16 cellular contexts compared by ENCODE assay signal in genomic region chr11:70146309-70146708, GRCh38. TPM values are rescaled to one million over a fixed set of nuclear protein-coding genes. Genes with fewer than 3 reads are reported as not detected.
A peak's percentile ranks its signal among the peaks of the same experiment; 100 is the strongest.
DNase-seq lines count a peak whose midpoint lies in the region; ATAC-seq and TF ChIP-seq lines count a peak whose summit lies in the region.
"Had no signal": no experiment of that assay in that cellular context is flagged by ENCODE, and none has a peak within 500 bp of the region (broad histone marks: within the 10 kb centered on the region; RNA-seq: fewer than 3 reads in every experiment).

No MANE protein-coding gene starts in this region.

- H3K56ac ChIP-seq in mesendoderm (ENCODE audit: low read length) = peak overlapping the region; percentile 37

- in situ Hi-C loops in HAP-1 (cut with MboI; ENCODE audit: low sequenced_read_pairs) = no loop called here
- in situ Hi-C loops in SK-MEL-5 (cut with HindIII; ENCODE audit: low pct_unique_long_range_greater_than_20kb, low sequenced_read_pairs) = no loop called here

- no peak overlapping the region for H3K18ac ChIP-seq in mesendoderm (ENCODE audit: low read length)

- no peak overlapping the region for H2AK5ac ChIP-seq in mesendoderm (ENCODE audit: low read length)

- H3K36me3 ChIP-seq in HAP-1 (replicated peaks) = no peaks in the 10 kb centered on the region
- no peaks in the 10 kb centered on the region for H3K36me3 ChIP-seq in mesendoderm (ENCODE audit: control insufficient read depth, insufficient read depth, low read length)
- H3K36me3 ChIP-seq in adrenal gland (replicated peaks in 1 of 2) = no peaks in the 10 kb centered on the region
- H3K36me3 ChIP-seq: BE2C had no signal

- DNase-seq in HAP-1 (ENCODE audit: low spot score in 2 of 2) (peak; percentile 58 to 61), SK-MEL-5 (ENCODE audit: low read depth, low spot score) (peak; percentile 52), mesendoderm (no peak), DMS53 treated with DMSO at 0.1 percent for 48 hours (lab: John Stamatoyannopoulos, UW; ENCODE audit: unreplicated experiment) (no peak), adrenal gland (no peak)
- DNase-seq: ACHN; BE2C; CD4-positive, alpha-beta memory T cell; DMS153; DMS79 treated with DMSO at 0.1 percent for 48 hours; GF-D8; HCEC 1CT; IMR-90 had no signal

- intact Hi-C loops in adrenal gland (cut with DNase I) = no loop called here

- no peak overlapping the region for H2BK15ac ChIP-seq in mesendoderm (replicated peaks; ENCODE audit: low read depth)

- no peak overlapping the region for H2BK5ac ChIP-seq in mesendoderm (ENCODE audit: low read length)

- H3K23ac ChIP-seq in mesendoderm (ENCODE audit: low read length) = no peak overlapping the region

- H3K27me3 ChIP-seq in HAP-1 (ENCODE audit: low read depth) = no peaks in the 10 kb centered on the region
- H3K27me3 ChIP-seq in mesendoderm (ENCODE audit: insufficient read depth, low read length, poor library complexity) = no peaks in the 10 kb centered on the region
- H3K27me3 ChIP-seq in adrenal gland = peaks cover under 1% of the 10 kb centered on the region
- H3K27me3 ChIP-seq: BE2C had no signal

- H3K27ac ChIP-seq in mesendoderm (ENCODE audit: low read depth, low read length) = no peak overlapping the region
- no peak overlapping the region for H3K27ac ChIP-seq in adrenal gland
- H3K27ac ChIP-seq: HL-60 had no signal

- H3K4ac ChIP-seq in mesendoderm (ENCODE audit: low read depth, low read length) = no peak overlapping the region

- no peaks in the 10 kb centered on the region for H3K79me1 ChIP-seq in mesendoderm (ENCODE audit: low read length)

- H4K5ac ChIP-seq in mesendoderm (ENCODE audit: low read length) = no peak overlapping the region

- H3K4me3 ChIP-seq in HAP-1 = no peak overlapping the region
- H3K4me3 ChIP-seq in mesendoderm (ENCODE audit: low read length) = no peak overlapping the region
- H3K4me3 ChIP-seq in adrenal gland = no peak overlapping the region
- H3K4me3 ChIP-seq: K562 had no signal

- no peak overlapping the region for H3K9ac ChIP-seq in mesendoderm (ENCODE audit: low read length)

- no peak overlapping the region for H3K4me2 ChIP-seq in mesendoderm (ENCODE audit: low read length)

- no peak overlapping the region for H2BK120ac ChIP-seq in mesendoderm (ENCODE audit: low read depth, low read length)

- H3K9me3 ChIP-seq in HAP-1 = no peaks in the 10 kb centered on the region
- no peaks in the 10 kb centered on the region for H3K9me3 ChIP-seq in adrenal gland (replicated peaks in 1 of 3)
- H3K9me3 ChIP-seq: BE2C had no signal

- H3K4me1 ChIP-seq in HAP-1 (peaks cover 23% of the 10 kb centered on the region), mesendoderm (ENCODE audit: control insufficient read depth, low read depth, low read length) (peaks cover 4% of the 10 kb centered on the region), adrenal gland (replicated peaks in 1 of 2) (no peaks in the 10 kb centered on the region)

- TF ChIP-seq CTCF in adrenal gland (IDR thresholded peaks at IDR 0.05) = no peak

- no CpG with 5 or more reads among the region's 11 CpGs for WGBS in mesendoderm (ENCODE audit: extremely low coverage, insufficient coverage, low lambda C conversion rate)
- WGBS in adrenal gland, 4 donors = 54 to 74% (median 64%) methylated on average over 11 of the region's 11 CpGs

- ATAC-seq in GM21528 (IDR thresholded peaks at IDR 0.05; ENCODE audit: low FRiP score, unreplicated experiment) = no peak

- H4K8ac ChIP-seq in mesendoderm (ENCODE audit: low read depth, low read length) = no peak overlapping the region

- no peak for TF ChIP-seq POLR2A in adrenal gland (IDR thresholded peaks at IDR 0.05)

- H3K79me2 ChIP-seq in mesendoderm (ENCODE audit: control insufficient read depth, insufficient read depth, low read length) = no peaks in the 10 kb centered on the region

RNA-seq across cellular contexts. Expression of gene FADD, which starts 56.8 kb away (rescaled TPM):
- total RNA-seq in SK-MEL-5 (2014; rRNA removed; shearing (Covaris generic)) = 175 and 183 TPM in 2 replicates
- polyA plus RNA-seq in SK-MEL-5 (2015; cell fraction: cytosol; rRNA removed) = 107 and 110 TPM in 2 replicates
- 39.2 and 42.4 TPM in 2 replicates for polyA plus RNA-seq in SK-MEL-5 (2015; cell fraction: nucleus; rRNA removed)
- polyA plus RNA-seq in mesendoderm (2013, experiment 1 of 2) = 40.9 TPM
- 40.4 TPM for polyA plus RNA-seq in mesendoderm (2013, experiment 2 of 2)
- total RNA-seq in adrenal gland = 10 to 100 TPM; 15.7 to 37.9 (median 26.2) TPM
- polyA plus RNA-seq in adrenal gland = 10 to 100 TPM in 1 of 3 donors, 1 to 10 TPM in 2; 8.9 to 34.0 (median 9.2) TPM

Comparison
In these comparisons a context has a peak if more than half of its experiments do, and no peak if none do; other contexts are left out.
1. DNase-seq: peak in HAP-1 (2 of 2) and SK-MEL-5 (single experiment); none in mesendoderm (single experiment), DMS53 treated with DMSO at 0.1 percent for 48 hours (single experiment) and adrenal gland (0 of 7).